ENCODE assay signal across 8 cellular contexts in genomic region chr14:31206536-31207286, GRCh38. TPM values are rescaled to one million over a fixed set of nuclear protein-coding genes. Genes with fewer than 3 reads are reported as not detected.
DNase-seq lines count a peak whose midpoint lies in the region; ATAC-seq and TF ChIP-seq lines count a peak whose summit lies in the region.

No MANE protein-coding gene starts in this region.

- H3K27me3 Mint-ChIP-seq in naive thymus-derived CD4-positive, alpha-beta T cell = no peaks in the 10 kb centered on the region
- H3K27me3 Mint-ChIP-seq in stimulated activated naive CD8-positive, alpha-beta T cell treated with anti-CD3 and anti-CD28 coated beads, Interleukin-15, amount 100 ng/mL, for 72 hours = no peaks in the 10 kb centered on the region

- H3K36me3 Mint-ChIP-seq in naive thymus-derived CD4-positive, alpha-beta T cell = peaks cover 4 to 29% (median 21%) of the 10 kb centered on the region in 5 donors

- H3K27ac ChIP-seq in epithelial cell of prostate = peak overlapping the region; percentile 96
- H3K27ac ChIP-seq in naive thymus-derived CD4-positive, alpha-beta T cell (ENCODE audit: low read depth, low read length) = peak overlapping the region; percentile 100

- peak overlapping the region; percentile 85 to 98 (median 90) for H3K4me3 Mint-ChIP-seq in naive thymus-derived CD4-positive, alpha-beta T cell
- peak overlapping the region; percentile 88 to 96 for H3K4me3 Mint-ChIP-seq in stimulated activated naive CD8-positive, alpha-beta T cell treated with anti-CD3 and anti-CD28 coated beads, Interleukin-15, amount 100 ng/mL, for 72 hours

- TF ChIP-seq CTCF in GM12875 (IDR thresholded peaks at IDR 0.05; ENCODE audit: borderline replicate concordance, insufficient read depth, low read depth, low read length) = no peak

- intact Hi-C loops in naive thymus-derived CD4-positive, alpha-beta T cell (cut with micrococcal nuclease) = loop anchor here (1.0 to 10.0 kb wide), 12 partner anchors 14 to 738 kb away; partner anchors contain the start of genes G2E3 (in 1 of the 2) and HEATR5A (in 1 of the 2)

- DNase-seq in HAP-1 (ENCODE audit: low spot score in 2 of 2) = peak; percentile 15 to 38
- peak; percentile 53 for DNase-seq in NAMALWA (ENCODE audit: low spot score)
- peak; percentile 83 for DNase-seq in activated CD8-positive, alpha-beta memory T cell treated with anti-CD3 and anti-CD28 coated beads, Interleukin-2, amount 50 U/mL, for 48 hours
- no peak for DNase-seq in epithelial cell of prostate (ENCODE audit: low read depth, low spot score)
- DNase-seq in naive thymus-derived CD4-positive, alpha-beta T cell = peak in 7 of 9 donors; percentile 45 to 72 (median 64)
- DNase-seq in stimulated activated naive CD8-positive, alpha-beta T cell treated with anti-CD3 and anti-CD28 coated beads, Interleukin-15, amount 100 ng/mL, for 72 hours = peak; percentile 77 to 79
- DNase-seq in NCI-H1436 (lab: John Stamatoyannopoulos, UW) = no peak

- H3K27me3 ChIP-seq in HAP-1 (ENCODE audit: low read depth) = no peaks in the 10 kb centered on the region
- H3K27me3 ChIP-seq in naive thymus-derived CD4-positive, alpha-beta T cell (ENCODE audit: control insufficient read depth in 2 of 2, insufficient read depth in 2 of 2, low read length in 2 of 2) = no peaks in the 10 kb centered on the region

- peaks cover 0 to 6% (median 0%) of the 10 kb centered on the region in 11 donors for H3K9me3 Mint-ChIP-seq in naive thymus-derived CD4-positive, alpha-beta T cell
- H3K9me3 Mint-ChIP-seq in stimulated activated naive CD8-positive, alpha-beta T cell treated with anti-CD3 and anti-CD28 coated beads, Interleukin-15, amount 100 ng/mL, for 72 hours = no peaks in the 10 kb centered on the region

- peak overlapping the region; percentile 78 to 100 (median 96) for H3K27ac Mint-ChIP-seq in naive thymus-derived CD4-positive, alpha-beta T cell
- H3K27ac Mint-ChIP-seq in stimulated activated naive CD8-positive, alpha-beta T cell treated with anti-CD3 and anti-CD28 coated beads, Interleukin-15, amount 100 ng/mL, for 72 hours = peak overlapping the region; percentile 90 to 100

- H3K9me3 ChIP-seq in HAP-1 = no peaks in the 10 kb centered on the region
- no peaks in the 10 kb centered on the region for H3K9me3 ChIP-seq in naive thymus-derived CD4-positive, alpha-beta T cell (ENCODE audit: control insufficient read depth in 2 of 3, low read length in 3 of 3)

- ATAC-seq in naive thymus-derived CD4-positive, alpha-beta T cell = peak; percentile 1
- peak; percentile 16 for ATAC-seq in stimulated activated naive CD8-positive, alpha-beta T cell treated with anti-CD3 and anti-CD28 coated beads, Interleukin-15, amount 100 ng/mL, for 72 hours

- H3K4me1 Mint-ChIP-seq in naive thymus-derived CD4-positive, alpha-beta T cell = peaks cover 35 to 79% (median 69%) of the 10 kb centered on the region in 7 donors
- H3K4me1 Mint-ChIP-seq in stimulated activated naive CD8-positive, alpha-beta T cell treated with anti-CD3 and anti-CD28 coated beads, Interleukin-15, amount 100 ng/mL, for 72 hours = peaks cover 31% of the 10 kb centered on the region

- POLR2A ChIA-PET in naive thymus-derived CD4-positive, alpha-beta T cell (lab: Charles Lee) = interaction anchor here (1.0 to 4.1 kb wide), 15 partner anchors 10 to 223 kb away, joined by 3 to 33 read pairs (median 4); partner anchors contain the start of genes AP4S1, HEATR5A and STRN3

- H3K4me3 ChIP-seq in GM12875 (ENCODE audit: low read depth, low read length) (peak overlapping the region; percentile 77), HAP-1 (peak overlapping the region; percentile 79)
- H3K4me3 ChIP-seq in naive thymus-derived CD4-positive, alpha-beta T cell (ENCODE audit: low read length) = peak overlapping the region; percentile 70

- in situ Hi-C loops in HAP-1 (cut with MboI; ENCODE audit: low sequenced_read_pairs) = no loop called here

- CTCF ChIA-PET in naive thymus-derived CD4-positive, alpha-beta T cell (lab: Charles Lee) = interaction anchor here (1.6 kb wide), 1 partner anchor 98 kb away, joined by 3 read pairs; no protein-coding TSS in a partner anchor

- H3K36me3 ChIP-seq in HAP-1 (replicated peaks) = peaks cover 11% of the 10 kb centered on the region
- H3K36me3 ChIP-seq in naive thymus-derived CD4-positive, alpha-beta T cell (ENCODE audit: control insufficient read depth in 2 of 3, insufficient read depth in 3 of 3, low read length in 3 of 3) = peaks cover 0 to 11% (median 0%) of the 10 kb centered on the region in 3 experiments

- peaks cover 12% of the 10 kb centered on the region for H3K4me1 ChIP-seq in HAP-1
- H3K4me1 ChIP-seq in naive thymus-derived CD4-positive, alpha-beta T cell (ENCODE audit: control insufficient read depth in 2 of 2, insufficient read depth in 2 of 2, low read length in 2 of 2) = peaks cover 30 to 33% of the 10 kb centered on the region in 2 donors

RNA-seq across cellular contexts. Expression of gene HECTD1, which starts 0.9 kb away (rescaled TPM):
- total RNA-seq in naive thymus-derived CD4-positive, alpha-beta T cell = 100 to 1,000 TPM; 115 to 163 (median 158) TPM
- polyA plus RNA-seq in naive thymus-derived CD4-positive, alpha-beta T cell = 10 to 100 TPM; 25.5 to 33.9 TPM

Comparison
In these comparisons a context has a peak if more than half of its experiments do, and no peak if none do; other contexts are left out.
1. DNase-seq: peak in HAP-1 (2 of 2), NAMALWA (single experiment), activated CD8-positive, alpha-beta memory T cell treated with anti-CD3 and anti-CD28 coated beads, Interleukin-2, amount 50 U/mL, for 48 hours (single experiment), naive thymus-derived CD4-positive, alpha-beta T cell (7 of 9) and stimulated activated naive CD8-positive, alpha-beta T cell treated with anti-CD3 and anti-CD28 coated beads, Interleukin-15, amount 100 ng/mL, for 72 hours (2 of 2); none in epithelial cell of prostate (single experiment) and NCI-H1436 (single experiment).
2. Peak in every context shown above with its lines, with median percentiles within 50 percentile points of each other: H3K4me3 ChIP-seq.